ENCODE assay signal across 8 cellular contexts in the genomic region with DNA sequence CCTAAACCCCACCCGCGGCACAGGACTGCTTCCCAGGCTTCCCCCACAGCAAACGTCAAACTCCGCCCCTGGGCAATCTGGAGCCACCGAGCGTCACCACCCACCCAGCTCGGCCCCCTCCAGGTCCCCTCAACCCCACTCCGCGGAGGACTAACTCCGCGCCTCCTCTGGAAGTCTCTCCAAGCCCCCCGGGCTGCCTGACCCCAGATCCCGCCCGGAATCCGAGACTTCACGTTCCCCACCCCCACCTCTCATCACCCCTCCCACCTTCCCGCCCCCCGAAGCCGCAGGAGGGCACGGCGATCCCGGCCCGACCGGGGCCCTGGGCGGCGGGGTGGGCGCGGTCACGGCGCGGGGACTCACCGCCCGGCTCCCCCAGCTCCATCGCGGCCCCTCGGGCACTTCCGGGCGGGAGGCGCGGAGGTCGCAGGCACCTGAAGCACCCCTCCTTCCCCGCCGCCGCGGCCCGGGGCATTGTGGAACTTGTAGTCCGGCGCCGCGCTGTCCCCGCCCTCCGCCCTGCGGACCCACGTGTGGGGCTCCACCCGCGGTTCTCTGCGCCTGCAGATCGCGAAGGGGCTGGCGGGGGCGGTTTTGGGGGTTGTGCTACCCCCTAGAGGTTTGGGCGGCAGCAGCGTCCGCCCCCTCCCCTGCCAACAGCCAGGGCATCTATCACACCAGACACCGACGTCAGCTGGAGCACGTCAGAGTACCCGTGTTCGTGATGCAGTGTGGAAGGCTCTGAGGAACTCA. TPM values are rescaled to one million over a fixed set of nuclear protein-coding genes. Genes with fewer than 3 reads are reported as not detected.
DNase-seq lines count a peak whose midpoint lies in the region; ATAC-seq and TF ChIP-seq lines count a peak whose summit lies in the region.

A gene with protein sequence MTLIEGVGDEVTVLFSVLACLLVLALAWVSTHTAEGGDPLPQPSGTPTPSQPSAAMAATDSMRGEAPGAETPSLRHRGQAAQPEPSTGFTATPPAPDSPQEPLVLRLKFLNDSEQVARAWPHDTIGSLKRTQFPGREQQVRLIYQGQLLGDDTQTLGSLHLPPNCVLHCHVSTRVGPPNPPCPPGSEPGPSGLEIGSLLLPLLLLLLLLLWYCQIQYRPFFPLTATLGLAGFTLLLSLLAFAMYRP (minus strand): TSS at position 423 of the 753 bp plus-strand sequence. CDS start 930 bp downstream, outside the sequence.

- no peaks in the 10 kb centered on the region for H3K9me3 ChIP-seq in left lung

- DNase-seq in DMS79 treated with DMSO at 0.1 percent for 48 hours (lab: John Stamatoyannopoulos, UW) (peak; percentile 12), DMS79 (lab: John Stamatoyannopoulos, UW) (no peak), NCI-H146 treated with DMSO at 0.1 percent for 48 hours (lab: John Stamatoyannopoulos, UW; ENCODE audit: unreplicated experiment) (peak; percentile 56), cerebellar cortex (ENCODE audit: low spot score) (peak; percentile 76), left lung (peak; percentile 86 to 97)
- peak; percentile 65 for DNase-seq in activated CD4-positive, CD25-positive, alpha-beta regulatory T cell treated with anti-CD3 and anti-CD28 coated beads, Interleukin-2, amount 50 U/mL, for 16 hours (ENCODE audit: low read depth, low spot score)
- peak; percentile 84 for DNase-seq in stimulated activated CD4-positive, alpha-beta T cell treated with anti-CD3 and anti-CD28 coated beads, Interleukin-4, amount 100 ng/mL, for 1 hour

- peak; percentile 64 for ATAC-seq in HG02798 (IDR thresholded peaks at IDR 0.05; ENCODE audit: poor library complexity, unreplicated experiment)
- peak; percentile 38 for ATAC-seq in left lung

- peak within 1 kb of the TSS; percentile 65 to 98 for H3K4me3 ChIP-seq in left lung

- peak within 1 kb of the TSS; percentile 91 for H3K27ac ChIP-seq in left lung

- TF ChIP-seq CTCF in left lung (IDR thresholded peaks at IDR 0.05): no peak

- intact Hi-C loops in left lung (cut with DNase I): no loop called here

- H3K27me3 ChIP-seq in left lung: peaks cover 0 to 12% of the 10 kb centered on the region in 2 donors

- no peaks in the 10 kb centered on the region for H3K36me3 ChIP-seq in left lung

- H3K4me1 ChIP-seq in left lung: peaks cover 47 to 74% of the 10 kb centered on the region in 2 donors

RNA-seq across cellular contexts. Expression of the gene that starts here (rescaled TPM):
- total RNA-seq in left lung: 10 to 100 TPM; 39.6 to 49.1 TPM
